In genomic region chr18:58991127-58991798, GRCh38 we compare ENCODE assay signal across 9 cellular contexts.
DNase-seq lines count a peak whose midpoint lies in the region; ATAC-seq and TF ChIP-seq lines count a peak whose summit lies in the region.
"Had no signal": no experiment of that assay in that cellular context is flagged by ENCODE, and none has a peak within 500 bp of the region (broad histone marks: within the 10 kb centered on the region; RNA-seq: fewer than 3 reads in every experiment).

No MANE protein-coding gene starts in this region.

- no peak overlapping the region; the same call in 1 of the 2 replicates for H3K18ac ChIP-seq in IMR-90 (ENCODE audit: low read depth, low read length)

- peak; percentile 65 for DNase-seq in EH (ENCODE audit: low read depth)
- DNase-seq in IMR-90 = peak; percentile 43
- no peak for DNase-seq in left ventricle myocardium inferior
- DNase-seq in central memory CD4-positive, alpha-beta T cell = no peak
- no peak for DNase-seq in D341Med (ENCODE audit: low spot score)
- DNase-seq in activated CD4-positive, alpha-beta T cell treated with anti-CD3 and anti-CD28 coated beads, Interleukin-2, amount 50 U/mL, for 1 hour = no peak
- DNase-seq in T-helper 9 cell = no peak
- DNase-seq: hippocampal formation had no signal

- H3K9me1 ChIP-seq in IMR-90 (ENCODE audit: insufficient read depth, low read length) = peaks cover 24% of the 10 kb centered on the region; the same call in 1 of the 2 replicates

- H3K27ac ChIP-seq in IMR-90 (ENCODE audit: insufficient read depth, low read length) = no peak overlapping the region
- peak overlapping the region; percentile 91 for H3K27ac ChIP-seq in left ventricle myocardium inferior (replicated peaks)

- peak overlapping the region; percentile 93 for H3K4ac ChIP-seq in IMR-90 (ENCODE audit: low read depth, low read length)

- TF ChIP-seq POLR2A in IMR-90 (IDR thresholded peaks at IDR 0.05; ENCODE audit: low read depth, low read length) = no peak

- CTCF ChIA-PET in IMR-90 (lab: Yijun Ruan, JAX) = no interaction called here

- POLR2A ChIA-PET in IMR-90 (lab: Charles Lee; ENCODE audit: unreplicated experiment) = no interaction called here

- H3K27me3 ChIP-seq in IMR-90 (ENCODE audit: control insufficient read depth, insufficient read depth, low read length) (no peaks in the 10 kb centered on the region), left ventricle myocardium inferior (ENCODE audit: low read depth) (no peaks in the 10 kb centered on the region)

- H3K14ac ChIP-seq in IMR-90 (replicated peaks; ENCODE audit: low read depth, low read length) = peak overlapping the region; percentile 88

- H3K79me1 ChIP-seq in IMR-90 (ENCODE audit: low read depth in 1 of 2, low read length in 2 of 2) = no peaks in the 10 kb centered on the region; a peak in 1 of 4 replicates

- H4K8ac ChIP-seq in IMR-90 (ENCODE audit: low read depth in 2 of 2, low read length in 2 of 2) = peak overlapping the region in 1 of 2 experiments; percentile 31; a peak in 1 of 4 replicates

- H3K9me3 ChIP-seq in IMR-90 (ENCODE audit: control insufficient read depth, insufficient read depth, low read length) (no peaks in the 10 kb centered on the region), left ventricle myocardium inferior (replicated peaks) (peaks cover 6% of the 10 kb centered on the region)

- BruUV-seq in IMR-90 (replicated peaks; lab: Mats Ljungman, UMichigan) = no TSS peak

- no peak for TF ChIP-seq RAD21 in IMR-90 (IDR thresholded peaks at IDR 0.05; ENCODE audit: low read length)

- H4K5ac ChIP-seq in IMR-90 (ENCODE audit: low read depth, low read length) = no peak overlapping the region

- H3K23ac ChIP-seq in IMR-90 (ENCODE audit: low read depth, low read length) = 0 out of 2 replicates have a peak overlapping the region, but pooled peaks have one; percentile 31

- peak overlapping the region; percentile 76 for H2BK20ac ChIP-seq in IMR-90 (ENCODE audit: low read depth, low read length)

- peaks cover 7% of the 10 kb centered on the region; the same call in 1 of the 2 replicates for H3K4me1 ChIP-seq in IMR-90 (ENCODE audit: control insufficient read depth, insufficient read depth, low read length)
- H3K4me1 ChIP-seq in left ventricle myocardium inferior = peaks cover 76% of the 10 kb centered on the region

- H2BK15ac ChIP-seq in IMR-90 (ENCODE audit: low read depth, low read length) = peak overlapping the region; percentile 74

- H3K9ac ChIP-seq in IMR-90 (ENCODE audit: low read depth, low read length) = no peak overlapping the region

- ATAC-seq in GM21423 (IDR thresholded peaks at IDR 0.05; ENCODE audit: unreplicated experiment) = peak; percentile 79
- ATAC-seq in IMR-90 (ENCODE audit: low read depth) = no peak

- H4K20me1 ChIP-seq in IMR-90 (ENCODE audit: insufficient read depth, low read length) = no peaks in the 10 kb centered on the region

- peak overlapping the region; percentile 84 for H2BK120ac ChIP-seq in IMR-90 (ENCODE audit: low read depth, low read length)

- no peak overlapping the region for H4K91ac ChIP-seq in IMR-90 (ENCODE audit: insufficient read depth, low read depth, low read length)

- H3K56ac ChIP-seq in IMR-90 (ENCODE audit: extremely low read depth, insufficient read depth, low read length) = no peak overlapping the region

- dilution Hi-C loops in IMR-90 (cut with HindIII; ENCODE audit: low sequenced_read_pairs, unreplicated experiment) = no loop called here

- H2BK5ac ChIP-seq in IMR-90 (ENCODE audit: low read depth, low read length, poor library complexity, severe bottlenecking) = no peak overlapping the region

- H3K4me2 ChIP-seq in IMR-90 (ENCODE audit: low read depth, low read length) = no peak overlapping the region

- TF ChIP-seq CTCF in IMR-90 (conservative IDR thresholded peaks at IDR 0.05; ENCODE audit: low read depth, low read length) (no peak), left ventricle myocardium inferior (IDR thresholded peaks at IDR 0.05; ENCODE audit: borderline replicate concordance) (peak; percentile 16)

- intact Hi-C loops in IMR-90 (cut with micrococcal nuclease) (no loop called here), left ventricle myocardium inferior (cut with micrococcal nuclease) (no loop called here)

- peak overlapping the region; percentile 90 for H2AK5ac ChIP-seq in IMR-90 (ENCODE audit: low read depth, low read length)

- H2AK9ac ChIP-seq in IMR-90 (replicated peaks; ENCODE audit: low read depth, low read length, poor library complexity) = no peak overlapping the region

- H2AFZ ChIP-seq in IMR-90 (replicated peaks; ENCODE audit: low read length, poor library complexity) = peak overlapping the region; percentile 53

- H3K4me3 ChIP-seq in IMR-90 (ENCODE audit: insufficient read depth, low read depth, low read length) (no peak overlapping the region), left ventricle myocardium inferior (no peak overlapping the region)

- in situ Hi-C loops in IMR-90 (cut with MboI; ENCODE audit: low sequenced_read_pairs) = no loop called here

- WGBS in IMR-90 (ENCODE audit: extremely low coverage in 2 of 2, insufficient read length in 1 of 2), 2 experiments = no CpG with 5 or more reads among the region's 7 CpGs

- H3K36me3 ChIP-seq in IMR-90 (ENCODE audit: control insufficient read depth, insufficient read depth, low read length) (no peaks in the 10 kb centered on the region), left ventricle myocardium inferior (peaks cover 5% of the 10 kb centered on the region)

TF ChIP-seq in IMR-90, 13 proteins besides CTCF, POLR2A, EP300 and RAD21:
- TF ChIP-seq RFX5 (IDR thresholded peaks at IDR 0.05; ENCODE audit: low read depth, low read length) = no peak
- no peak for TF ChIP-seq FOS (IDR thresholded peaks at IDR 0.05; ENCODE audit: low read depth, low read length)
- TF ChIP-seq BHLHE40 (IDR thresholded peaks at IDR 0.05; ENCODE audit: low read depth, low read length) = no peak
TF ChIP-seq in IMR-90: peak in this region for 0.

Comparison
In these comparisons a context has a peak if more than half of its experiments do, and no peak if none do; other contexts are left out.
1. DNase-seq: peak in EH (single experiment) and IMR-90 (single experiment); none in left ventricle myocardium inferior (single experiment), central memory CD4-positive, alpha-beta T cell (single experiment), D341Med (single experiment), activated CD4-positive, alpha-beta T cell treated with anti-CD3 and anti-CD28 coated beads, Interleukin-2, amount 50 U/mL, for 1 hour (single experiment) and T-helper 9 cell (single experiment).